In genomic region chr16:3283525-3284447, GRCh38 we compare ENCODE assay signal across 1 cellular context.
A peak's percentile ranks its signal among the peaks of the same experiment; 100 is the strongest.
TF ChIP-seq lines count a peak whose summit lies in the region.

No MANE protein-coding gene starts in this region.

TF ChIP-seq in K562, 482 proteins besides CTCF, POLR2A, EP300 and RAD21 (continued from another document):
- no peak for TF ChIP-seq ZNF12 (CRISPR knock-in tag; IDR thresholded peaks at IDR 0.05)
- TF ChIP-seq IRF2 (CRISPR knock-in tag; IDR thresholded peaks at IDR 0.05): peak; percentile 34; the same call in 1 of the 2 replicates
- TF ChIP-seq MXD1 (CRISPR knock-in tag; IDR thresholded peaks at IDR 0.05; ENCODE audit: borderline replicate concordance, poor library complexity, severe bottlenecking): peak; percentile 76
- TF ChIP-seq THAP12 (CRISPR knock-in tag; IDR thresholded peaks at IDR 0.05): no peak
- no peak for TF ChIP-seq ZFP1 (CRISPR knock-in tag; IDR thresholded peaks at IDR 0.05)
- no peak for TF ChIP-seq NFXL1 (CRISPR knock-in tag; IDR thresholded peaks at IDR 0.05)
- TF ChIP-seq ZBTB7A (IDR thresholded peaks at IDR 0.05; ENCODE audit: borderline replicate concordance, control insufficient read depth, low read depth, low read length): 0 out of 2 replicates have a peak, but pooled peaks have one; percentile 15
- no peak for TF ChIP-seq POLR2AphosphoS2 (IDR thresholded peaks at IDR 0.05; ENCODE audit: low read length)
